28 cellular contexts compared by ENCODE assay signal in the genomic region with DNA sequence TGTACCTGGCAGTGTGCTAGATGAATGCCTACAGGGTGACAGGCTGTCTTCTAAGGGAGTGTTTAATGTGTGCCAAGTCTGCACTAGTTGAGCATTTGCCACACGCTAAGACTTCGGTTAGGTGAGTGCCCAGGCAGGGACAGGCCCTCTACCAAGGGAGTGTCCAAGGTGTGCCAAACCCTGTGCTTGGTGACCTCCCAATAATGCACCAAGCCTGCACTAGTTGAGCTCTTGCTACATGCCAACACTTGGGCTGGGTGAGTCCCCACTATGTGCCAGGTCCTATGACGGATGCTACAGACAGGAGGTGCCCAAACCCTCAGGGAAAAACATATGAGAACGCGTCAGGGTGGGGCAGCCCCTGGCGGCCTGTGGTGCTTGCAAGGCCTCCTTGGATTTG. TPM values are rescaled to one million over a fixed set of nuclear protein-coding genes. Genes with fewer than 3 reads are reported as not detected.
"Had no signal": no experiment of that assay in that cellular context is flagged by ENCODE, and none has a peak within 500 bp of the region (broad histone marks: within the 10 kb centered on the region; RNA-seq: fewer than 3 reads in every experiment).

No MANE protein-coding gene starts in this region.

- H3K36me3 Mint-ChIP-seq: immature natural killer cell; memory B cell; natural killer cell; stimulated activated naive B cell treated with anti-CD40 and anti-IgM and Interleukin-4, amounts not matched to agents 10 μg/mL and 1 μg/mL and 100 μg/mL, for 72 hours had no signal

- H3K79me2 ChIP-seq: parathyroid adenoma had no signal

- H3K4me1 ChIP-seq: colonic mucosa, lower lobe of right lung, parathyroid adenoma, prostate gland, thyroid gland, uterus had no signal

- H3K4me3 ChIP-seq: colonic mucosa, esophagus muscularis mucosa, gastroesophageal sphincter, left ventricle myocardium inferior, lower lobe of right lung, prostate gland, spleen, thyroid gland, uterus had no signal

- DNase-seq: cerebellar nuclear complex; colonic mucosa; effector CD8-positive, alpha-beta T cell; foreskin fibroblast; glutamatergic neuron; immature natural killer cell; left cardiac atrium; left ventricle myocardium inferior; lower lobe of right lung; natural killer cell; occipital lobe; spleen; stimulated activated CD4-positive, alpha-beta T cell treated with anti-CD3 and anti-CD28 coated beads, Interleukin-15, amount 100 ng/mL, for 24 hours; stimulated activated CD4-positive, alpha-beta T cell treated with anti-CD3 and anti-CD28 coated beads, Interleukin-1b, Interleukin-23, amount 100 ng/mL, for 48 hours; stimulated activated CD4-positive, alpha-beta T cell treated with anti-CD3 and anti-CD28 coated beads, Interleukin-4, amount 100 ng/mL, for 24 hours; stimulated activated naive B cell treated with anti-CD40 and anti-IgM and Interleukin-4, amounts not matched to agents 10 μg/mL and 1 μg/mL and 100 μg/mL, for 72 hours; stimulated activated naive CD8-positive, alpha-beta T cell treated with anti-CD3 and anti-CD28 coated beads, Interleukin-15, amount 100 ng/mL, for 72 hours; thyroid gland; uterus had no signal

- H3K9ac ChIP-seq: parathyroid adenoma had no signal

- H2AFZ ChIP-seq: parathyroid adenoma had no signal

- H3K9me3 Mint-ChIP-seq: immature natural killer cell; memory B cell; mesothelial cell of epicardium; natural killer cell; neural crest cell; stimulated activated naive B cell treated with anti-CD40 and anti-IgM and Interleukin-4, amounts not matched to agents 10 μg/mL and 1 μg/mL and 100 μg/mL, for 72 hours; stimulated activated naive CD8-positive, alpha-beta T cell treated with anti-CD3 and anti-CD28 coated beads, Interleukin-15, amount 100 ng/mL, for 72 hours; type B pancreatic cell had no signal

- H3K9me3 ChIP-seq: colonic mucosa, esophagus muscularis mucosa, gastroesophageal sphincter, left ventricle myocardium inferior, lower lobe of right lung, prostate gland, spleen, thyroid gland, uterus had no signal

- H3K4me3 Mint-ChIP-seq: immature natural killer cell; memory B cell; mesothelial cell of epicardium; natural killer cell; neural crest cell; stimulated activated naive B cell treated with anti-CD40 and anti-IgM and Interleukin-4, amounts not matched to agents 10 μg/mL and 1 μg/mL and 100 μg/mL, for 72 hours; stimulated activated naive CD8-positive, alpha-beta T cell treated with anti-CD3 and anti-CD28 coated beads, Interleukin-15, amount 100 ng/mL, for 72 hours; type B pancreatic cell had no signal

- H3K27me3 ChIP-seq: colonic mucosa, esophagus muscularis mucosa, gastroesophageal sphincter, spleen, thyroid gland, uterus had no signal

- H3K27ac Mint-ChIP-seq: immature natural killer cell; memory B cell; mesothelial cell of epicardium; natural killer cell; stimulated activated naive B cell treated with anti-CD40 and anti-IgM and Interleukin-4, amounts not matched to agents 10 μg/mL and 1 μg/mL and 100 μg/mL, for 72 hours; type B pancreatic cell had no signal

- H3K36me3 ChIP-seq: colonic mucosa, left ventricle myocardium inferior, prostate gland, spleen, thyroid gland, uterus had no signal

- FAIRE-seq: keratinocyte had no signal

- H3K27ac ChIP-seq: colonic mucosa, esophagus muscularis mucosa, gastroesophageal sphincter, left ventricle myocardium inferior, lower lobe of right lung, parathyroid adenoma, prostate gland, spleen, thyroid gland, uterus had no signal

- H3K27me3 Mint-ChIP-seq: memory B cell; stimulated activated naive CD8-positive, alpha-beta T cell treated with anti-CD3 and anti-CD28 coated beads, Interleukin-15, amount 100 ng/mL, for 72 hours; type B pancreatic cell had no signal

- H3K4me1 Mint-ChIP-seq: immature natural killer cell; mesothelial cell of epicardium; natural killer cell; stimulated activated naive CD8-positive, alpha-beta T cell treated with anti-CD3 and anti-CD28 coated beads, Interleukin-15, amount 100 ng/mL, for 72 hours had no signal

RNA-seq across cellular contexts. Expression of gene SLC6A9, which starts 10.8 kb away (rescaled TPM):
- polyA plus RNA-seq: immature natural killer cell had no signal
